19 cellular contexts compared by ENCODE assay signal in the genomic region with DNA sequence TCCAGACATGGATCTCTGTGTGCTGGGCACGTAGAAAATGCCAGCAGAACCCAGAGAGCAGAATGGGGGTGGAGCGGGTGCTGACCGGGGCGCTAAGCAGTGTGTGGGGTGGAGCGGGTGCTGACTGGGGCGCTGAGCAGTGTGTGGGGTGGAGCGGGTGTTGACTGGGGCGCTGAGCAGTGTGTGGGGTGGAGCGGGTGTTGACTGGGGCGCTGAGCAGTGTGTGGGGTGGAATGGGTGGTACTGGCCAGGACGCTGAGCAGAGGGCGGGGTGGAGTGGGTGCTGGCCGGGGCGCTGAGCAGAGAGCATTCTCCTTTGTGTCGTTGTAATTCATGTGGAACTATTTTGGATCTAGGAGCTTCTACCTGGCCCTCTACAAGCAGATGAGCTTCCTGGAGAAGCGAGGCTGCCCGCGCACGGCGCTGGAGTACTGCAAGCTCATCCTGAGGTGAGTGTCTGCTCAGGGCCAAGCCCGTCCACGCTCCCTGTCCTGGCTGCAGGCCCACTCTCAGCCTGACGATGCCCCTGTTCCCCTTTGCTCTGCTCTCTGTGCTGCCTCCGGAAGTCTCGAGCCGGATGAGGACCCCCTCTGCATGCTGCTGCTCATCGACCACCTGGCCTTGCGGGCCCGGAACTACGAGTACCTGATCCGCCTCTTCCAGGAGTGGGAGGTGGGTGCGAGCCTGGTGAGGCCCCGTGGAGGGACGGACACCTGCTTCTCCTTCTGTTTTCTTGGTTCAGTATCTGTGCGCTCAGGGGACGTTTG.
"Had no signal": no experiment of that assay in that cellular context is flagged by ENCODE, and none has a peak within 500 bp of the region (broad histone marks: within the 10 kb centered on the region; RNA-seq: fewer than 3 reads in every experiment).

No MANE protein-coding gene starts in this region.

- DNase-seq: activated CD4-positive, alpha-beta memory T cell treated with anti-CD3 and anti-CD28 coated beads, Interleukin-2, amount 10 ng/mL, durations not matched to agents 7 days and 5 days; activated CD4-positive, alpha-beta T cell treated with anti-CD3 and anti-CD28 coated beads for 4 hours; activated effector memory CD4-positive, alpha-beta T cell treated with Interleukin-2 at 50 U/mL for 16 hours; activated T-cell treated with anti-CD3 and anti-CD28 coated beads, Interleukin-2, amount 50 U/mL, for 4 hours; heart left ventricle; left cardiac atrium; lower lobe of right lung; retina; stimulated activated CD4-positive, alpha-beta T cell treated with anti-CD3 and anti-CD28 coated beads, Interleukin-15, amount 100 ng/mL, for 24 hours; stimulated activated CD4-positive, alpha-beta T cell treated with anti-CD3 and anti-CD28 coated beads, Interleukin-4, amount 100 ng/mL, for 24 hours; stimulated activated naive CD8-positive, alpha-beta T cell treated with anti-CD3 and anti-CD28 coated beads, Interleukin-15, Interleukin-2, amounts not matched to agents 100 U/mL and 50 U/mL, for 24 hours; T-helper 2 cell; transverse colon had no signal

- H3K4me1 Mint-ChIP-seq: activated CD4-positive, alpha-beta memory T cell treated with anti-CD3 and anti-CD28 coated beads, Interleukin-2, amount 10 ng/mL, durations not matched to agents 7 days and 5 days; activated naive CD4-positive, alpha-beta T cell treated with anti-CD3 and anti-CD28 coated beads, Interleukin-2, amount 50 U/mL, for 24 hours; mesothelial cell of epicardium; WTC11 had no signal

- H3K9me3 ChIP-seq: heart left ventricle, lower lobe of right lung, neutrophil, transverse colon had no signal

- FAIRE-seq: frontal cortex had no signal

- H3K4me3 ChIP-seq: coronary artery, heart left ventricle, lower lobe of right lung, transverse colon had no signal

- ATAC-seq: activated T-cell treated with anti-CD3 and anti-CD28 coated beads, Interleukin-2, amount 50 U/mL, for 4 hours; heart left ventricle; lower lobe of right lung; stimulated activated naive CD8-positive, alpha-beta T cell treated with anti-CD3 and anti-CD28 coated beads, Interleukin-15, Interleukin-2, amounts not matched to agents 100 U/mL and 50 U/mL, for 24 hours; WTC11 had no signal

- H3K4me3 Mint-ChIP-seq: activated CD4-positive, alpha-beta memory T cell treated with anti-CD3 and anti-CD28 coated beads, Interleukin-2, amount 10 ng/mL, durations not matched to agents 7 days and 5 days; activated naive CD4-positive, alpha-beta T cell treated with anti-CD3 and anti-CD28 coated beads, Interleukin-2, amount 50 U/mL, for 24 hours; activated T-cell treated with anti-CD3 and anti-CD28 coated beads, Interleukin-2, amount 50 U/mL, for 4 hours; mesothelial cell of epicardium; WTC11 had no signal

- H3K27ac Mint-ChIP-seq: activated CD4-positive, alpha-beta memory T cell treated with anti-CD3 and anti-CD28 coated beads, Interleukin-2, amount 10 ng/mL, durations not matched to agents 7 days and 5 days; activated naive CD4-positive, alpha-beta T cell treated with anti-CD3 and anti-CD28 coated beads, Interleukin-2, amount 50 U/mL, for 24 hours; mesothelial cell of epicardium; WTC11 had no signal

- H3K27me3 Mint-ChIP-seq: activated CD4-positive, alpha-beta memory T cell treated with anti-CD3 and anti-CD28 coated beads, Interleukin-2, amount 10 ng/mL, durations not matched to agents 7 days and 5 days; activated naive CD4-positive, alpha-beta T cell treated with anti-CD3 and anti-CD28 coated beads, Interleukin-2, amount 50 U/mL, for 24 hours had no signal

- H3K9me3 Mint-ChIP-seq: activated CD4-positive, alpha-beta memory T cell treated with anti-CD3 and anti-CD28 coated beads, Interleukin-2, amount 10 ng/mL, durations not matched to agents 7 days and 5 days; activated naive CD4-positive, alpha-beta T cell treated with anti-CD3 and anti-CD28 coated beads, Interleukin-2, amount 50 U/mL, for 24 hours; activated T-cell treated with anti-CD3 and anti-CD28 coated beads, Interleukin-2, amount 50 U/mL, for 4 hours; mesothelial cell of epicardium; WTC11 had no signal

- H3K27me3 ChIP-seq: heart left ventricle, neutrophil, transverse colon had no signal

- H3K27ac ChIP-seq: coronary artery, heart left ventricle, lower lobe of right lung, neutrophil, transverse colon had no signal

- H3K4me1 ChIP-seq: heart left ventricle, lower lobe of right lung, transverse colon had no signal
